14 cellular contexts compared by ENCODE assay signal in the genomic region with DNA sequence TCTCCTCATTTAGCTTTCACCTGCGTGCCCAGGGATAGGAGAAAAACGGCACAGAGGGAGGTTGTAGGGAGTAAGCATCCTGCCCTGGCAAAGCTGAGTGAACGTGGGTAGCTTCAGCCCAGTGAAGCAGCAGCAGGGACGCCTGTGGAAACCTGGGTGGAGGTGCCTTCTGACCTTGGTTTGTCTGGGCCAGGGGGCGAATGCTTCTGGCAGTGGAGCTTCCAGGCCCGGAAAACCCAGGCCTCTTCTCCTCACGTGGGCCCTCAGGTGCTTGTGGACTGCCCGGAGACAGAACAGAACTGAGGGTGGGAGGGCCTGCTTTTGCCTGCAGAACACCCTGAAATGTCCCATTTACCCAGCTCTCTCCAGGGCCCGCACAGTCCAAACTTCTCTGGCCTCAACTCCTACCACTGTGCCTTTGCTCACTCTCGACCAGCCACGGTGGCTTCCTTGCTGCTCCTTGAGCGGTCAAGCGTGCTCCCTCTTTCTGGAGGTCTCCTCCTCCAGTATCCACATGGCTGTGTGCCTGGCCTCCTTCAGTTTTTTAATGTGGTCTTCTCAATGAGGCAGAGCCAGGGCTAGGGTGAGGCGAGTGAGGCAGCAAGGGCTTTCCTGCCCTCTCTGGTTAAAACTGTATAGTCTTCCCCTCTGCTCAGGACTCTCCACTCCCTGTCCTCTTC.
DNase-seq lines count a peak whose midpoint lies in the region; ATAC-seq and TF ChIP-seq lines count a peak whose summit lies in the region.
"Had no signal": no experiment of that assay in that cellular context is flagged by ENCODE, and none has a peak within 500 bp of the region (broad histone marks: within the 10 kb centered on the region; RNA-seq: fewer than 3 reads in every experiment).

No MANE protein-coding gene starts in this region.

- WGBS in esophagus muscularis mucosa: 91% methylated on average over 13 of the region's 14 CpGs
- WGBS in stomach, 5 donors: 85 to 88% (median 86%) methylated on average over 10 to 14 of the region's 14 CpGs

- no peak overlapping the region for H3K4me2 ChIP-seq in parathyroid adenoma (ENCODE audit: low read length)

- ATAC-seq in CD4-positive, CD25-positive, alpha-beta regulatory T cell (ENCODE audit: low read depth in 2 of 2): no peak
- ATAC-seq in left ventricle myocardium superior: no peak

- H3K9me3 Mint-ChIP-seq in CD4-positive, CD25-positive, alpha-beta regulatory T cell: no peaks in the 10 kb centered on the region
- H3K9me3 Mint-ChIP-seq in IgD-negative memory B cell: no peaks in the 10 kb centered on the region
- H3K9me3 Mint-ChIP-seq: stimulated activated naive CD8-positive, alpha-beta T cell treated with anti-CD3 and anti-CD28 coated beads, Interleukin-15, Interleukin-2, amounts not matched to agents 100 ng/mL and 50 ng/mL, for 24 hours had no signal

- peak overlapping the region; percentile 21 to 89 (median 67) for H3K4me3 Mint-ChIP-seq in CD4-positive, CD25-positive, alpha-beta regulatory T cell
- peak overlapping the region in 3 of 4 donors; percentile 30 to 55 (median 39) for H3K4me3 Mint-ChIP-seq in IgD-negative memory B cell
- H3K4me3 Mint-ChIP-seq: stimulated activated naive CD8-positive, alpha-beta T cell treated with anti-CD3 and anti-CD28 coated beads, Interleukin-15, Interleukin-2, amounts not matched to agents 100 ng/mL and 50 ng/mL, for 24 hours had no signal

- peaks cover 17% of the 10 kb centered on the region for H3K4me1 ChIP-seq in CD4-positive, CD25-positive, alpha-beta regulatory T cell (ENCODE audit: control insufficient read depth, insufficient read depth, low read length, poor library complexity, severe bottlenecking)
- H3K4me1 ChIP-seq in parathyroid adenoma (peaks cover 16% of the 10 kb centered on the region), esophagus muscularis mucosa (peaks cover 4 to 40% (median 31%) of the 10 kb centered on the region in 4 donors), stomach (peaks cover 0 to 30% (median 19%) of the 10 kb centered on the region in 4 donors)
- peaks cover 5% of the 10 kb centered on the region for H3K4me1 ChIP-seq in effector memory CD4-positive, alpha-beta T cell (ENCODE audit: control insufficient read depth, insufficient read depth, low read length, poor library complexity, severe bottlenecking)

- TF ChIP-seq EP300 in esophagus muscularis mucosa (IDR thresholded peaks at IDR 0.05) (no peak), stomach (IDR thresholded peaks at IDR 0.05) (no peak)

- no peaks in the 10 kb centered on the region for H3K27me3 ChIP-seq in CD4-positive, CD25-positive, alpha-beta regulatory T cell (ENCODE audit: control insufficient read depth, insufficient read depth, low read length)
- H3K27me3 ChIP-seq in parathyroid adenoma (ENCODE audit: control insufficient read depth, insufficient read depth, low read length) (no peaks in the 10 kb centered on the region), esophagus muscularis mucosa (no peaks in the 10 kb centered on the region), stomach (no peaks in the 10 kb centered on the region)
- no peaks in the 10 kb centered on the region for H3K27me3 ChIP-seq in effector memory CD4-positive, alpha-beta T cell (replicated peaks; ENCODE audit: control insufficient read depth, insufficient read depth, low read length, poor library complexity, severe bottlenecking)
- H3K27me3 ChIP-seq: adrenal gland had no signal

- H3K27ac ChIP-seq in CD4-positive, CD25-positive, alpha-beta regulatory T cell (ENCODE audit: insufficient read depth, low read length, poor library complexity, severe bottlenecking): no peak overlapping the region
- H3K27ac ChIP-seq in parathyroid adenoma (peak overlapping the region; percentile 79), esophagus muscularis mucosa (replicated peaks in 1 of 4) (peak overlapping the region in 1 of 4 donors; percentile 72), stomach (peak overlapping the region in 1 of 5 donors; percentile 35)
- H3K27ac ChIP-seq in effector memory CD4-positive, alpha-beta T cell (ENCODE audit: insufficient read depth, low read length, poor library complexity, severe bottlenecking): no peak overlapping the region

- H3K9me3 ChIP-seq in CD4-positive, CD25-positive, alpha-beta regulatory T cell (ENCODE audit: control insufficient read depth in 2 of 2, low read length in 2 of 2): no peaks in the 10 kb centered on the region
- H3K9me3 ChIP-seq in parathyroid adenoma (ENCODE audit: control insufficient read depth, low read length) (no peaks in the 10 kb centered on the region), esophagus muscularis mucosa (no peaks in the 10 kb centered on the region), stomach (no peaks in the 10 kb centered on the region)
- H3K9me3 ChIP-seq in effector memory CD4-positive, alpha-beta T cell (ENCODE audit: control insufficient read depth, low read length): no peaks in the 10 kb centered on the region
- H3K9me3 ChIP-seq: adrenal gland had no signal

- H3K27ac Mint-ChIP-seq in CD4-positive, CD25-positive, alpha-beta regulatory T cell: peak overlapping the region in 1 of 3 donors; percentile 59
- H3K27ac Mint-ChIP-seq in IgD-negative memory B cell: peak overlapping the region; percentile 57 to 83 (median 77)
- H3K27ac Mint-ChIP-seq: stimulated activated naive CD8-positive, alpha-beta T cell treated with anti-CD3 and anti-CD28 coated beads, Interleukin-15, Interleukin-2, amounts not matched to agents 100 ng/mL and 50 ng/mL, for 24 hours had no signal

- H3K4me1 Mint-ChIP-seq in CD4-positive, CD25-positive, alpha-beta regulatory T cell: peaks cover 0 to 22% (median 5%) of the 10 kb centered on the region in 4 donors
- H3K4me1 Mint-ChIP-seq in IgD-negative memory B cell: peaks cover 18 to 25% (median 24%) of the 10 kb centered on the region in 3 donors

- no peak for TF ChIP-seq POLR2A in esophagus muscularis mucosa (IDR thresholded peaks at IDR 0.05; ENCODE audit: low read depth)
- no peak for TF ChIP-seq POLR2A in stomach (IDR thresholded peaks at IDR 0.05)

- DNase-seq in CD4-positive, CD25-positive, alpha-beta regulatory T cell: no peak
- DNase-seq in kidney glomerular epithelial cell (lab: John Stamatoyannopoulos, UW): peak; percentile 58
- no peak for DNase-seq in effector memory CD4-positive, alpha-beta T cell
- no peak for DNase-seq in left ventricle myocardium superior
- no peak for DNase-seq in esophagus muscularis mucosa (ENCODE audit: extremely low spot score)
- DNase-seq in stomach: no peak
- DNase-seq: activated CD4-positive, CD25-positive, alpha-beta regulatory T cell; HCEC 1CT; Karpas-422; NCI-H524 treated with DMSO at 0.1 percent for 48 hours had no signal

- no peaks in the 10 kb centered on the region for H3K27me3 Mint-ChIP-seq in CD4-positive, CD25-positive, alpha-beta regulatory T cell
- H3K27me3 Mint-ChIP-seq in IgD-negative memory B cell: no peaks in the 10 kb centered on the region
- H3K27me3 Mint-ChIP-seq: stimulated activated naive CD8-positive, alpha-beta T cell treated with anti-CD3 and anti-CD28 coated beads, Interleukin-15, Interleukin-2, amounts not matched to agents 100 ng/mL and 50 ng/mL, for 24 hours had no signal

- no peak overlapping the region for H3K9ac ChIP-seq in parathyroid adenoma

- no peaks in the 10 kb centered on the region for H3K79me2 ChIP-seq in parathyroid adenoma

- TF ChIP-seq CTCF in parathyroid adenoma (IDR thresholded peaks at IDR 0.05) (no peak), esophagus muscularis mucosa (IDR thresholded peaks at IDR 0.05) (no peak), stomach (IDR thresholded peaks at IDR 0.05) (no peak)

- intact Hi-C loops in left ventricle myocardium superior (cut with micrococcal nuclease) (no loop called here), esophagus muscularis mucosa (cut with DNase I) (no loop called here), stomach (cut with DNase I; ENCODE audit: low total_unique reads) (no loop called here)

- H3K4me3 ChIP-seq in CD4-positive, CD25-positive, alpha-beta regulatory T cell (ENCODE audit: low read depth, low read length): no peak overlapping the region
- H3K4me3 ChIP-seq in parathyroid adenoma (ENCODE audit: low read depth, low read length): no peak overlapping the region
- H3K4me3 ChIP-seq in effector memory CD4-positive, alpha-beta T cell (ENCODE audit: insufficient read depth, low read depth, low read length, poor library complexity, severe bottlenecking): no peak overlapping the region
- no peak overlapping the region for H3K4me3 ChIP-seq in esophagus muscularis mucosa
- no peak overlapping the region for H3K4me3 ChIP-seq in stomach

- H2AFZ ChIP-seq in parathyroid adenoma: peak overlapping the region; percentile 99

- peaks cover 8% of the 10 kb centered on the region for H3K36me3 Mint-ChIP-seq in CD4-positive, CD25-positive, alpha-beta regulatory T cell
- peaks cover 1% of the 10 kb centered on the region for H3K36me3 Mint-ChIP-seq in IgD-negative memory B cell

- H3K36me3 ChIP-seq in CD4-positive, CD25-positive, alpha-beta regulatory T cell (ENCODE audit: control insufficient read depth, insufficient read depth, low read length): no peaks in the 10 kb centered on the region
- H3K36me3 ChIP-seq in parathyroid adenoma (ENCODE audit: control insufficient read depth, insufficient read depth, low read length): no peaks in the 10 kb centered on the region
- no peaks in the 10 kb centered on the region for H3K36me3 ChIP-seq in effector memory CD4-positive, alpha-beta T cell (ENCODE audit: control insufficient read depth, insufficient read depth, low read length)
- peaks cover 0 to 10% (median 9%) of the 10 kb centered on the region in 4 donors for H3K36me3 ChIP-seq in esophagus muscularis mucosa
- H3K36me3 ChIP-seq in stomach: peaks cover 0 to 16% (median 13%) of the 10 kb centered on the region in 4 donors
- H3K36me3 ChIP-seq: adrenal gland had no signal
